9 cellular contexts compared by ENCODE assay signal in the genomic region with DNA sequence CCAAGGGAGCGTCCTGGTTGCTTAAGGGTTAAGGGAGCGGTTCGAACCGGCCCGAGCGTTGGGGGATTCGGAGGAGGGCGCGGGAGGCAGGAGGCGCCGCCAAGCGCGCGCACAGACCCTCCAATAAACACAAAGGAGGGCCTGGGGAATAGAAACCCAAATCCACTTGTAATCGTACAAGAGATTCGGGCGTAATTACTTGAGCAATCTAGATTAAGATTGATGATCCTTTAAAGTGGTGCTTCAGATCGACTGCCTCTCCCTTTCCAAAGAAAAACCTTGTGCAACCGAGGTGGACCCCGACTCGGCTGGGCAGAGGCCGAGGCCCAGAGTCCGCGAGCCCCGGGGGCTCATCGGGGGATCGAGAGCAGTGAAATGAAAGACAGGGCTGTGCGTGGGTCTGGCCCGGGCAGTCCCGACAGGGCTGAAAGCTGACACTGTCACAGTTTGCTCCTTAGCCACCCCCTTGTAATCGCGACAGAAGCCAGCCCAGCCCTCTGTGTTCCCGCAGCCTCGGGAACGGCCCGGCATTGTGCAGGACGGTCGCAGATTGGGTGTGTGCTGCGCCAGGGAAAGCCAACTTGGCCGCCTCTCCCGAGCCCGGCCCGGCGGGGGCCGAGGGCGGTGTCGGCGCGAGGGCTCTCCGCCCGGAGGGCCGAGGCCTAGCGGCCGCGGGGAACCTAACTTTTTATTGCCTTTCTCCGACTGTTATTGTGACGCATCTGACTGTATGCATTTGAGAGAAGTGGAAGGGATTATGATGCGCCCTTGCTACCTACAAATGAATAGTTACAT. TPM values are rescaled to one million over a fixed set of nuclear protein-coding genes. Genes with fewer than 3 reads are reported as not detected.
DNase-seq lines count a peak whose midpoint lies in the region; ATAC-seq lines count a peak whose summit lies in the region.
"Had no signal": no experiment of that assay in that cellular context is flagged by ENCODE, and none has a peak within 500 bp of the region (broad histone marks: within the 10 kb centered on the region; RNA-seq: fewer than 3 reads in every experiment).

No MANE protein-coding gene starts in this region.

- H3K36me3 ChIP-seq in muscle layer of duodenum (ENCODE audit: control insufficient read depth in 1 of 2, insufficient read depth in 2 of 2, low read length in 2 of 2): peaks cover 0 to 6% of the 10 kb centered on the region in 2 donors
- no peaks in the 10 kb centered on the region for H3K36me3 ChIP-seq in urinary bladder (ENCODE audit: insufficient read depth)

- H3K9me3 Mint-ChIP-seq in activated naive CD4-positive, alpha-beta T cell treated with anti-CD3 and anti-CD28 coated beads, Interleukin-2, amount 10 ng/mL, durations not matched to agents 7 days and 5 days: no peaks in the 10 kb centered on the region
- peaks cover 4% of the 10 kb centered on the region for H3K9me3 Mint-ChIP-seq in activated naive CD4-positive, alpha-beta T cell treated with anti-CD3 and anti-CD28 coated beads for 36 hours

- intact Hi-C loops in activated naive CD4-positive, alpha-beta T cell treated with anti-CD3 and anti-CD28 coated beads for 36 hours (cut with micrococcal nuclease): loop anchor here (5.0 kb wide), 2 partner anchors 529 to 961 kb away; a partner anchor contains a TSS

- WGBS in urinary bladder: 17% methylated on average over 58 of the region's 58 CpGs

- H3K4me3 ChIP-seq in muscle layer of duodenum (ENCODE audit: low read depth in 1 of 2, low read length in 2 of 2) (peak overlapping the region; percentile 55 to 61), urinary bladder (ENCODE audit: low read depth, low read length) (peak overlapping the region; percentile 46)

- H3K27ac ChIP-seq in muscle layer of duodenum (ENCODE audit: low read length) (peak overlapping the region; percentile 72), urinary bladder (ENCODE audit: low read depth) (peak overlapping the region; percentile 76)

- CTCF ChIA-PET in activated naive CD4-positive, alpha-beta T cell treated with anti-CD3 and anti-CD28 coated beads, Interleukin-2, amount 10 ng/mL, durations not matched to agents 7 days and 5 days (lab: Charles Lee): no interaction called here
- CTCF ChIA-PET in activated naive CD4-positive, alpha-beta T cell treated with anti-CD3 and anti-CD28 coated beads for 36 hours (lab: Charles Lee): no interaction called here

- H3K36me3 Mint-ChIP-seq in activated naive CD4-positive, alpha-beta T cell treated with anti-CD3 and anti-CD28 coated beads, Interleukin-2, amount 10 ng/mL, durations not matched to agents 7 days and 5 days: peaks cover 5% of the 10 kb centered on the region
- H3K36me3 Mint-ChIP-seq in activated naive CD4-positive, alpha-beta T cell treated with anti-CD3 and anti-CD28 coated beads for 36 hours (ENCODE audit: low read depth): peaks cover 9% of the 10 kb centered on the region

- ATAC-seq in HG02642 (IDR thresholded peaks at IDR 0.05; ENCODE audit: poor library complexity, unreplicated experiment): no peak
- no peak for ATAC-seq in HG03175 (IDR thresholded peaks at IDR 0.05; ENCODE audit: unreplicated experiment)
- ATAC-seq: Panc1 had no signal

- peaks cover 29% of the 10 kb centered on the region for H3K4me1 Mint-ChIP-seq in activated naive CD4-positive, alpha-beta T cell treated with anti-CD3 and anti-CD28 coated beads, Interleukin-2, amount 10 ng/mL, durations not matched to agents 7 days and 5 days
- H3K4me1 Mint-ChIP-seq in activated naive CD4-positive, alpha-beta T cell treated with anti-CD3 and anti-CD28 coated beads for 36 hours (ENCODE audit: low read depth): peaks cover 16% of the 10 kb centered on the region

- peaks cover 23% of the 10 kb centered on the region for H3K27me3 ChIP-seq in muscle layer of duodenum (ENCODE audit: low read depth, low read length)

- H3K4me3 Mint-ChIP-seq in activated naive CD4-positive, alpha-beta T cell treated with anti-CD3 and anti-CD28 coated beads, Interleukin-2, amount 10 ng/mL, durations not matched to agents 7 days and 5 days: peak overlapping the region; percentile 26
- H3K4me3 Mint-ChIP-seq in activated naive CD4-positive, alpha-beta T cell treated with anti-CD3 and anti-CD28 coated beads for 36 hours: no peak overlapping the region

- H3K4me1 ChIP-seq in muscle layer of duodenum (ENCODE audit: control insufficient read depth in 1 of 2, insufficient read depth in 2 of 2, low read length in 2 of 2) (no peaks in the 10 kb centered on the region), urinary bladder (ENCODE audit: insufficient read depth) (no peaks in the 10 kb centered on the region)

- no peaks in the 10 kb centered on the region for H3K9me3 ChIP-seq in muscle layer of duodenum (ENCODE audit: control insufficient read depth in 1 of 2, low read length in 2 of 2)

- H3K27me3 Mint-ChIP-seq in activated naive CD4-positive, alpha-beta T cell treated with anti-CD3 and anti-CD28 coated beads, Interleukin-2, amount 10 ng/mL, durations not matched to agents 7 days and 5 days: peaks cover 53% of the 10 kb centered on the region
- peaks cover 63% of the 10 kb centered on the region for H3K27me3 Mint-ChIP-seq in activated naive CD4-positive, alpha-beta T cell treated with anti-CD3 and anti-CD28 coated beads for 36 hours (ENCODE audit: low read depth)

- no peak for DNase-seq in activated naive CD4-positive, alpha-beta T cell treated with anti-CD3 and anti-CD28 coated beads, Interleukin-2, amount 10 ng/mL, durations not matched to agents 7 days and 5 days
- no peak for DNase-seq in activated naive CD4-positive, alpha-beta T cell treated with anti-CD3 and anti-CD28 coated beads for 36 hours
- DNase-seq in fibroblast of gingiva (ENCODE audit: low read depth) (peak; percentile 71), NAMALWA (ENCODE audit: low spot score) (no peak)

- H3K27ac Mint-ChIP-seq in activated naive CD4-positive, alpha-beta T cell treated with anti-CD3 and anti-CD28 coated beads, Interleukin-2, amount 10 ng/mL, durations not matched to agents 7 days and 5 days: peak overlapping the region; percentile 29
- H3K27ac Mint-ChIP-seq in activated naive CD4-positive, alpha-beta T cell treated with anti-CD3 and anti-CD28 coated beads for 36 hours: no peak overlapping the region

RNA-seq across cellular contexts. Expression of a gene that starts 5.6 kb away (rescaled TPM):
- not detected for total RNA-seq in activated naive CD4-positive, alpha-beta T cell treated with anti-CD3 and anti-CD28 coated beads for 36 hours
- 3.2 TPM for total RNA-seq in urinary bladder
- 1.3 TPM for polyA plus RNA-seq in urinary bladder
